In the genomic region with DNA sequence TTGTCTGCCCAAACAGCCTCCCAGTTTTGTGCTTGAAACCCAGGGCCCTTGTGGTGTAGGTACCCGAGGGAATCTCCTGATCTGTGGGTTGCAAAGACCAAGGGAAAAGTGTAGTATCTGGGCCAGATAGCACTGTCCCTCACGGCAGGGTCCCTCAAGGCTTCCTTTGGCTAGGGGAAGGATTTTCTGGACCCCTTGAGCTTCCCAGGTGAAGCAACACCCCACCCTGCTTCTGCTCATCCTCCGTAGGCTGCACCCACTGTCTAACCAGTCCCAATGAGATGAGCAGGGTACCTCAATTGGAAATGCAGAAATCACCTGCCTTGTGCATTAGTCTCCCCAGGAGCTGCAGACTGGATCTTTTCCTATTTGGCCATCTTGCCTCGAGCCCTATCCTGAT, we compare ENCODE assay signal across 1 cellular context.
TF ChIP-seq lines count a peak whose summit lies in the region.

No MANE protein-coding gene starts in this region.

TF ChIP-seq in H1, 55 proteins besides CTCF, POLR2A, EP300 and RAD21 (continued from another document):
- TF ChIP-seq, protein P1, sequence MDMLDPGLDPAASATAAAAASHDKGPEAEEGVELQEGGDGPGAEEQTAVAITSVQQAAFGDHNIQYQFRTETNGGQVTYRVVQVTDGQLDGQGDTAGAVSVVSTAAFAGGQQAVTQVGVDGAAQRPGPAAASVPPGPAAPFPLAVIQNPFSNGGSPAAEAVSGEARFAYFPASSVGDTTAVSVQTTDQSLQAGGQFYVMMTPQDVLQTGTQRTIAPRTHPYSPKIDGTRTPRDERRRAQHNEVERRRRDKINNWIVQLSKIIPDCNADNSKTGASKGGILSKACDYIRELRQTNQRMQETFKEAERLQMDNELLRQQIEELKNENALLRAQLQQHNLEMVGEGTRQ (IDR thresholded peaks at IDR 0.05; ENCODE audit: low read length), result no peak
- TF ChIP-seq POU5F1 (IDR thresholded peaks at IDR 0.05; ENCODE audit: low read depth, low read length) (no peak), TAF7 (optimal IDR thresholded peaks at IDR 0.05; ENCODE audit: borderline replicate concordance, low read depth, low read length) (no peak)
